In genomic region chr1:22163137-22163536, GRCh38 we compare ENCODE assay signal across 21 cellular contexts. TPM values are rescaled to one million over a fixed set of nuclear protein-coding genes. Genes with fewer than 3 reads are reported as not detected.
DNase-seq lines count a peak whose midpoint lies in the region; ATAC-seq and TF ChIP-seq lines count a peak whose summit lies in the region.
"Had no signal": no experiment of that assay in that cellular context is flagged by ENCODE, and none has a peak within 500 bp of the region (broad histone marks: within the 10 kb centered on the region; RNA-seq: fewer than 3 reads in every experiment).

No MANE protein-coding gene starts in this region.

- no peaks in the 10 kb centered on the region for H4K20me1 ChIP-seq in PC-9 (ENCODE audit: insufficient read depth)

- TF ChIP-seq CTCF in Calu3 (IDR thresholded peaks at IDR 0.05; ENCODE audit: unreplicated experiment): no peak
- TF ChIP-seq CTCF in PC-9 (conservative IDR thresholded peaks at IDR 0.05): no peak
- TF ChIP-seq CTCF in colonic mucosa (IDR thresholded peaks at IDR 0.05): no peak
- no peak for TF ChIP-seq CTCF in spleen (IDR thresholded peaks at IDR 0.05 in 8 of 11, conservative IDR thresholded peaks at IDR 0.05 in 3 of 11)

- H3K9me3 ChIP-seq in PC-9 (ENCODE audit: insufficient read depth, low read depth): no peaks in the 10 kb centered on the region
- no peaks in the 10 kb centered on the region for H3K9me3 ChIP-seq in colonic mucosa
- no peaks in the 10 kb centered on the region for H3K9me3 ChIP-seq in spleen
- H3K9me3 ChIP-seq: Peyer's patch had no signal

- H3F3A ChIP-seq in PC-9 (ENCODE audit: insufficient read depth, low read depth): no peaks in the 10 kb centered on the region

- BruUV-seq in Calu3 (replicated peaks; lab: Mats Ljungman, UMichigan) (no TSS peak), PC-9 (replicated peaks; lab: Mats Ljungman, UMichigan) (no TSS peak)

- peak overlapping the region; percentile 50 for H3K4me3 Mint-ChIP-seq in Calu3 (ENCODE audit: low read depth, unreplicated experiment)

- no peaks in the 10 kb centered on the region for H3K36me3 Mint-ChIP-seq in Calu3 (ENCODE audit: insufficient read depth, unreplicated experiment)

- TF ChIP-seq POLR2A in spleen (IDR thresholded peaks at IDR 0.05): no peak

- peak overlapping the region; percentile 26; the same call in 1 of the 2 replicates for H3K4me3 ChIP-seq in PC-9
- no peak overlapping the region for H3K4me3 ChIP-seq in colonic mucosa
- H3K4me3 ChIP-seq in spleen: no peak overlapping the region
- H3K4me3 ChIP-seq: Peyer's patch had no signal

- H3K27me3 Mint-ChIP-seq in Calu3 (ENCODE audit: unreplicated experiment): no peaks in the 10 kb centered on the region

- intact Hi-C loops in Calu3 (cut with micrococcal nuclease; ENCODE audit: unreplicated experiment) (no loop called here), PC-9 (cut with micrococcal nuclease; ENCODE audit: unreplicated experiment) (loop anchor here (1.0 kb wide), 1 partner anchor 66 kb away; no protein-coding TSS in a partner anchor), colonic mucosa (cut with DNase I) (no loop called here), spleen (cut with DNase I; ENCODE audit: low total_unique reads) (no loop called here)

- no peaks in the 10 kb centered on the region for H3K79me2 ChIP-seq in PC-9 (ENCODE audit: low read depth)

- H3K27ac ChIP-seq in PC-9 (no peak overlapping the region), colonic mucosa (no peak overlapping the region), spleen (peak overlapping the region in 6 of 8 donors; percentile 8 to 65 (median 48))
- H3K27ac ChIP-seq: C4-2B, Peyer's patch had no signal

- POLR2A ChIA-PET in PC-9 (lab: Charles Lee; ENCODE audit: unreplicated experiment): interaction anchor here (0.6 to 0.7 kb wide), 2 partner anchors 39 to 59 kb away, joined by 3 to 5 read pairs; no protein-coding TSS in a partner anchor

- CTCF ChIA-PET in Calu3 (lab: Charles Lee) (no interaction called here), PC-9 (lab: Charles Lee) (interaction anchor here (0.6 kb wide), 1 partner anchor 250 kb away, joined by 3 read pairs; no protein-coding TSS in a partner anchor)

- DNase-seq in Calu3 (peak; percentile 21), PC-9 (peak; percentile 57 to 67), colonic mucosa (peak; percentile 30), spleen (no peak), NCI-H2029 treated with DMSO at 0.1 percent for 48 hours (lab: John Stamatoyannopoulos, UW) (no peak), germinal center (ENCODE audit: low spot score) (no peak)
- DNase-seq: DMS 273 treated with DMSO at 0.1 percent for 48 hours, DND-41, GOT3, KG1, MV-4-11, NCI-H187, NCI-H524 treated with DMSO at 0.1 percent for 48 hours, Peyer's patch, T-helper 1 cell had no signal

- no peaks in the 10 kb centered on the region for H3K27me3 ChIP-seq in PC-9 (ENCODE audit: insufficient read depth, low read depth)
- H3K27me3 ChIP-seq in colonic mucosa: no peaks in the 10 kb centered on the region
- no peaks in the 10 kb centered on the region for H3K27me3 ChIP-seq in spleen (replicated peaks in 1 of 7)
- H3K27me3 ChIP-seq: Peyer's patch had no signal

- ATAC-seq in HG03442 (IDR thresholded peaks at IDR 0.05; ENCODE audit: unreplicated experiment): no peak
- ATAC-seq: HepG2, Right ventricle myocardium inferior, SK-N-SH treated with all-trans-retinoic acid at 6 μM for 48 hours had no signal

- WGBS in spleen, 5 donors: 68 to 77% (median 75%) methylated on average over 9 to 14 of the region's 14 CpGs

- no peaks in the 10 kb centered on the region for H3K9me3 Mint-ChIP-seq in Calu3 (ENCODE audit: low read depth, unreplicated experiment)

- H3K4me1 ChIP-seq in PC-9 (replicated peaks; ENCODE audit: insufficient read depth) (no peaks in the 10 kb centered on the region), colonic mucosa (no peaks in the 10 kb centered on the region), spleen (peaks cover 0 to 15% (median 0%) of the 10 kb centered on the region in 6 donors)
- H3K4me1 ChIP-seq: Peyer's patch had no signal

- no peak overlapping the region for H3K9ac ChIP-seq in colonic mucosa (ENCODE audit: low read depth in 2 of 2, low read length in 2 of 2)

- H3K4me2 ChIP-seq in PC-9: peak overlapping the region; percentile 63

- H3K36me3 ChIP-seq in PC-9 (ENCODE audit: low read depth): no peaks in the 10 kb centered on the region
- H3K36me3 ChIP-seq in colonic mucosa: no peaks in the 10 kb centered on the region
- H3K36me3 ChIP-seq in spleen: no peaks in the 10 kb centered on the region
- H3K36me3 ChIP-seq: Peyer's patch had no signal

- no peaks in the 10 kb centered on the region for H3K9me2 ChIP-seq in PC-9 (ENCODE audit: insufficient read depth)

- H3K4me1 Mint-ChIP-seq in Calu3 (ENCODE audit: low read depth, unreplicated experiment): peaks cover 15% of the 10 kb centered on the region

- H3K27ac Mint-ChIP-seq in Calu3 (ENCODE audit: unreplicated experiment): peak overlapping the region; percentile 27

- no peak overlapping the region for H2AFZ ChIP-seq in PC-9

RNA-seq across cellular contexts. Expression of gene WNT4, which starts 20.2 kb away (rescaled TPM):
- total RNA-seq in Calu3 (2022) (1.9 and 2.4 TPM in 2 replicates), PC-9 (2021) (0.78 and 0.83 TPM in 2 replicates), colonic mucosa (1 to 10 TPM; 2.5 to 2.7 TPM), spleen (under 1 TPM in 6 of 7 donors, not detected in 1; 0.07 to 0.47 (median 0.20) TPM)
- under 1 TPM; 0.08 to 0.16 (median 0.11) TPM for polyA plus RNA-seq in spleen
- total RNA-seq: A673, HepG2, Right ventricle myocardium inferior had no signal
- polyA plus RNA-seq: HepG2 had no signal

Comparison
In these comparisons a context has a peak if more than half of its experiments do, and no peak if none do; other contexts are left out.
1. DNase-seq: peak in Calu3 (single experiment), PC-9 (2 of 2) and colonic mucosa (single experiment); none in spleen (single experiment), NCI-H2029 treated with DMSO at 0.1 percent for 48 hours (single experiment) and germinal center (single experiment).
2. H3K27ac ChIP-seq: peak in spleen (6 of 8); none in PC-9 (single experiment) and colonic mucosa (single experiment).